In the genomic region with DNA sequence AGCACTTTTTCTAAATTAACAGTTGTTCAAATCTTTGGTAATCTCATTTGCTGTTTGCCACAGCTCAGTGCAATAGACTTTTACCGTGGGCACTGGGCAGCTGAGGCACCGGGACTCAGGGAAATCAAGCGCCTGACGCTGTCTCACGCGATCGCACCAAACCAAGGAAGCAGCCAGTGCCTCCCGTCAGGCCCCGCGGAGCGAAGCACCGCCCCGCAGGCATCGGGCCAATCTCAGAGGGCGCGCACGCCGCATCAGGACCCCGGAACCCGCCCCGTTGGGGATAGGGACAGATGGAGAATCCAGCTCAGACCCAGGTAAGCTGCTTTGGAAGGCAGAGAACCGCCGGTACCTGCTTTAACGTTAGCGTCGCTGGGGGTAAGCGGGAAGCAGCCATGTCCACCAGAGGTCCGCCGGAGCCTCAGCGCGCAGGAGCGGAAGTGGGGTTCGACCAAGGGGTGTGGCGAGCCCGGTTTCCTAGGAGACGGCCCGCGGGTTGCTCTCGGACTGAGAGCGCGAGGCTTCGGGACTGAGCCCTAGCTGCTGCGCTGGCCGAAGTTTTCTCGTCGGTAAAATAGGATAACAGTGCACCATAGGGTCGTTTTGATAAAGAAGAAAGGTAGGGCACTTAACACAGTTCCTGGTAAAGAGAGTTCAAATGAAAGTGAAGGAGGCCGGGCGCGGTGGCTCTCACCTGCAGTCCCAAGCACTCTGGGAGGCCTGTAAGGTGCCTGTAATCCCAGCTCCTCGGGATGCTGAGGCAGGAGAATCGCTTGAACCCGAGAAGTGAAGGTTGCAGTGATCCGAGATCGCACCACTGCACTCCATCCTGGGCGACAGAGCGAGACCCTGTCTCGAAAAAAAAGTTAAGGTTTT, we compare ENCODE assay signal across 1 cellular context.
A peak's percentile ranks its signal among the peaks of the same experiment; 100 is the strongest.
TF ChIP-seq lines count a peak whose summit lies in the region.

A gene with protein sequence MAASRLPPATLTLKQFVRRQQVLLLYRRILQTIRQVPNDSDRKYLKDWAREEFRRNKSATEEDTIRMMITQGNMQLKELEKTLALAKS (minus strand): TSS at position 428 of the 876 bp plus-strand sequence. CDS start 31 bp downstream, at position 397.

TF ChIP-seq in HepG2, 621 proteins besides CTCF, POLR2A, EP300 and RAD21 (continued from another document and continues in another):
- TF ChIP-seq AKNA (CRISPR knock-in tag; IDR thresholded peaks at IDR 0.05; ENCODE audit: borderline replicate concordance) (peak; percentile 69; the same call in 1 of the 2 replicates), TAF1 (CRISPR knock-in tag; IDR thresholded peaks at IDR 0.05) (peak; percentile 78), ZNF564 (CRISPR knock-in tag; IDR thresholded peaks at IDR 0.05) (peak; percentile 64; the same call in 1 of the 2 replicates), ZNF547 (CRISPR knock-in tag; IDR thresholded peaks at IDR 0.05) (0 out of 2 replicates have a peak, but pooled peaks have one; percentile 61), THAP11 (CRISPR knock-in tag; IDR thresholded peaks at IDR 0.05) (peak; percentile 78), TFDP1 (CRISPR knock-in tag; IDR thresholded peaks at IDR 0.05; ENCODE audit: borderline replicate concordance) (peak; percentile 28; the same call in 1 of the 2 replicates), ZNF704 (CRISPR knock-in tag; IDR thresholded peaks at IDR 0.05; ENCODE audit: borderline replicate concordance) (peak; percentile 80; the same call in 1 of the 2 replicates), RFX5 (IDR thresholded peaks at IDR 0.05; ENCODE audit: low read depth, low read length) (no peak), ZNF550 (CRISPR knock-in tag; IDR thresholded peaks at IDR 0.05; ENCODE audit: borderline replicate concordance) (no peak; the same call in 1 of the 2 replicates), ATF7 (IDR thresholded peaks at IDR 0.05) (no peak), ATF7 (CRISPR knock-in tag; IDR thresholded peaks at IDR 0.05) (no peak), MTF1 (CRISPR knock-in tag; IDR thresholded peaks at IDR 0.05) (no peak), ZNF574 (CRISPR knock-in tag; IDR thresholded peaks at IDR 0.05) (peak; percentile 70), TP53 (CRISPR knock-in tag; conservative IDR thresholded peaks at IDR 0.05) (0 out of 2 replicates have a peak, but pooled peaks have one; percentile 40), SOX6 (IDR thresholded peaks at IDR 0.05) (no peak), SOX6 (CRISPR knock-in tag; IDR thresholded peaks at IDR 0.05) (peak; percentile 65), ZNF781 (CRISPR knock-in tag; IDR thresholded peaks at IDR 0.05; ENCODE audit: borderline replicate concordance, not compliant biosample characterization) (peak; percentile 87), KDM2A (CRISPR knock-in tag; IDR thresholded peaks at IDR 0.05; ENCODE audit: borderline replicate concordance, low read depth) (peak; percentile 91), ZFP37 (CRISPR knock-in tag; IDR thresholded peaks at IDR 0.05; ENCODE audit: borderline replicate concordance) (0 out of 2 replicates have a peak, but pooled peaks have one; percentile 62), NFYC (CRISPR knock-in tag; IDR thresholded peaks at IDR 0.05) (no peak), SPEN (CRISPR knock-in tag; IDR thresholded peaks at IDR 0.05; ENCODE audit: low read depth) (peak; percentile 75), CREM (IDR thresholded peaks at IDR 0.05) (peak; percentile 35; the same call in 1 of the 2 replicates), CREM (CRISPR knock-in tag; IDR thresholded peaks at IDR 0.05) (no peak), NR1H2 (CRISPR knock-in tag; IDR thresholded peaks at IDR 0.05; ENCODE audit: borderline replicate concordance, low read depth) (no peak), ZNF563 (CRISPR knock-in tag; IDR thresholded peaks at IDR 0.05) (peak; percentile 72), PRDM10 (CRISPR knock-in tag; IDR thresholded peaks at IDR 0.05; ENCODE audit: low read depth) (peak; percentile 19; the same call in 1 of the 2 replicates), ZNF777 (CRISPR knock-in tag; IDR thresholded peaks at IDR 0.05) (peak; percentile 93), XRCC5 (optimal IDR thresholded peaks at IDR 0.05; ENCODE audit: low read length) (peak; percentile 25), ZKSCAN8 (CRISPR knock-in tag; IDR thresholded peaks at IDR 0.05; ENCODE audit: borderline replicate concordance) (0 out of 2 replicates have a peak, but pooled peaks have one; percentile 54), SAFB2 (CRISPR knock-in tag; IDR thresholded peaks at IDR 0.05; ENCODE audit: borderline replicate concordance, low read depth) (no peak), SMYD3 (CRISPR knock-in tag; IDR thresholded peaks at IDR 0.05) (0 out of 2 replicates have a peak, but pooled peaks have one; percentile 41), MXD4 (CRISPR knock-in tag; IDR thresholded peaks at IDR 0.05) (peak; percentile 64), TARDBP (CRISPR knock-in tag; IDR thresholded peaks at IDR 0.05) (peak; percentile 75; the same call in 1 of the 2 replicates), ZNF296 (CRISPR knock-in tag; conservative IDR thresholded peaks at IDR 0.05) (no peak), SALL2 (CRISPR knock-in tag; IDR thresholded peaks at IDR 0.05) (0 out of 2 replicates have a peak, but pooled peaks have one; percentile 33), ZBTB42 (CRISPR knock-in tag; IDR thresholded peaks at IDR 0.05) (peak; percentile 26; the same call in 1 of the 2 replicates), EED (CRISPR knock-in tag; IDR thresholded peaks at IDR 0.05) (peak; percentile 77), ZNF317 (CRISPR knock-in tag; IDR thresholded peaks at IDR 0.05) (0 out of 2 replicates have a peak, but pooled peaks have one; percentile 51)
- TF ChIP-seq, protein P1, sequence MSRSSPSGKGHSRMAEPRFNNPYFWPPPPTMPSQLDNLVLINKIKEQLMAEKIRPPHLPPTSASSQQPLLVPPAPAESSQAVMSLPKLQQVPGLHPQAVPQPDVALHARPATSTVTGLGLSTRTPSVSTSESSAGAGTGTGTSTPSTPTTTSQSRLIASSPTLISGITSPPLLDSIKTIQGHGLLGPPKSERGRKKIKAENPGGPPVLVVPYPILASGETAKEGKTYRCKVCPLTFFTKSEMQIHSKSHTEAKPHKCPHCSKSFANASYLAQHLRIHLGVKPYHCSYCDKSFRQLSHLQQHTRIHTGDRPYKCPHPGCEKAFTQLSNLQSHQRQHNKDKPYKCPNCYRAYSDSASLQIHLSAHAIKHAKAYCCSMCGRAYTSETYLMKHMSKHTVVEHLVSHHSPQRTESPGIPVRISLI (CRISPR knock-in tag; IDR thresholded peaks at IDR 0.05; ENCODE audit: borderline replicate concordance): no peak
- TF ChIP-seq, protein P2, sequence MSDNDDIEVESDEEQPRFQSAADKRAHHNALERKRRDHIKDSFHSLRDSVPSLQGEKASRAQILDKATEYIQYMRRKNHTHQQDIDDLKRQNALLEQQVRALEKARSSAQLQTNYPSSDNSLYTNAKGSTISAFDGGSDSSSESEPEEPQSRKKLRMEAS (IDR thresholded peaks at IDR 0.05): peak; percentile 88
- TF ChIP-seq, protein P3, sequence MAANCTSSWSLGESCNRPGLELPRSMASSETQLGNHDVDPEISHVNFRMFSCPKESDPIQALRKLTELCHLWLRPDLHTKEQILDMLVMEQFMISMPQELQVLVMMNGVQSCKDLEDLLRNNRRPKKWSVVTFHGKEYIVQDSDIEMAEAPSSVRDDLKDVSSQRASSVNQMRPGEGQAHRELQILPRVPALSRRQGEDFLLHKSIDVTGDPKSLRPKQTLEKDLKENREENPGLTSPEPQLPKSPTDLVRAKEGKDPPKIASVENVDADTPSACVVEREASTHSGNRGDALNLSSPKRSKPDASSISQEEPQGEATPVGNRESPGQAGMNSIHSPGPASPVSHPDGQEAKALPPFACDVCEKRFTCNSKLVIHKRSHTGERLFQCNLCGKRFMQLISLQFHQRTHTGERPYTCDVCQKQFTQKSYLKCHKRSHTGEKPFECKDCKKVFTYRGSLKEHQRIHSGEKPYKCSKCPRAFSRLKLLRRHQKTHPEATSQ (CRISPR knock-in tag; IDR thresholded peaks at IDR 0.05; ENCODE audit: borderline replicate concordance): 0 out of 2 replicates have a peak, but pooled peaks have one; percentile 27
